7 cellular contexts compared by ENCODE assay signal in the genomic region with DNA sequence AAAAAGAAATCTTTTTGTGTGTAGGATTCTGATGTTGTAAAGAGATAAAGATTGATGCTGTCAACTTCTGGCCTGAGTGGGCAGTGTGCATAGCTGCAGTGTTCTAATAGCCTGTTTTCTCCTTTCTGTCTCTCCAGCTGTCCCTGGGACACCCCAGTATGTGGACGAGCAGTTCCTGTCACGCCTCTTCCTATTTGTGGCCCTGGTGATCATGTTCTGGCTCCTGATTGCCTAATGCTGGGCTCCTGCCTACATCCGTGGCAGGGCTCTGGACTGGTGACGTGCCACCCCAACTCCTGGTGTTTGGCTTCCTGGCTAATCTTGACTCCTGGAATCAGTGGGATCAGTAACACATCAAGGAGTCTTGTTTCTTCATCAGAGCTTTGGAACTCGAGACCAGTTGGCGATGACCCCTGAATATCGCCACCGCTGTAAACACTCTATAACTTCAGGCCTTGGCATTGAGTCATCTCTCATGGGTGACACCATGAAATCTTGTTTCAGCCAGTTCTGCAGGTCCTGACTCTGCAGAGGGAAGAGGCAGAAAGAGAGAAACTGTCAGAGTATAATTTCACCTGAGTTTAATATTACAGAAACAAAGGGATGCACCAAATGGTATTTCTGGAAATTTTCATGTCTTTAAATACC. TPM values are rescaled to one million over a fixed set of nuclear protein-coding genes. Genes with fewer than 3 reads are reported as not detected.
A peak's percentile ranks its signal among the peaks of the same experiment; 100 is the strongest.
DNase-seq lines count a peak whose midpoint lies in the region; ATAC-seq, FAIRE-seq and TF ChIP-seq lines count a peak whose summit lies in the region.
"Not testable (repeated sequence)": the region's sequence is repeated elsewhere in the genome, so short reads cannot be mapped to it uniquely, and the experiment has no call there.

No MANE protein-coding gene starts in this region.

- H3K4me1 Mint-ChIP-seq in activated CD8-positive, alpha-beta T cell treated with anti-CD3 and anti-CD28 coated beads, Interleukin-2, amount 10 ng/mL, durations not matched to agents 7 days and 5 days (ENCODE audit: low read depth), result not testable (repeated sequence)
- H3K4me1 Mint-ChIP-seq in nephron progenitor cell, result peaks cover 11% of the 10 kb centered on the region

- TF ChIP-seq POLR2A in GM12891 (IDR thresholded peaks at IDR 0.05; ENCODE audit: low read depth, low read length), result not testable (repeated sequence)

- H3K27ac Mint-ChIP-seq in activated CD8-positive, alpha-beta T cell treated with anti-CD3 and anti-CD28 coated beads, Interleukin-2, amount 10 ng/mL, durations not matched to agents 7 days and 5 days, result peak overlapping the region; percentile 25
- peak overlapping the region; percentile 71 for H3K27ac Mint-ChIP-seq in nephron progenitor cell

- not testable (repeated sequence) for H3K9me3 ChIP-seq in skeletal muscle tissue (ENCODE audit: control insufficient read depth in 3 of 3, low read length in 3 of 3)

- CTCF ChIA-PET in activated CD8-positive, alpha-beta T cell treated with anti-CD3 and anti-CD28 coated beads, Interleukin-2, amount 10 ng/mL, durations not matched to agents 7 days and 5 days (lab: Charles Lee), result not testable (repeated sequence)

- H3K9me3 Mint-ChIP-seq in activated CD8-positive, alpha-beta T cell treated with anti-CD3 and anti-CD28 coated beads, Interleukin-2, amount 10 ng/mL, durations not matched to agents 7 days and 5 days (ENCODE audit: insufficient read depth); nephron progenitor cell: not testable (repeated sequence)

- not testable (repeated sequence) for H3K4me3 Mint-ChIP-seq in activated CD8-positive, alpha-beta T cell treated with anti-CD3 and anti-CD28 coated beads, Interleukin-2, amount 10 ng/mL, durations not matched to agents 7 days and 5 days; nephron progenitor cell

- H3K4me1 ChIP-seq in skeletal muscle tissue (ENCODE audit: control insufficient read depth in 3 of 3, insufficient read depth in 3 of 3, low read length in 3 of 3), result peaks cover 3 to 35% (median 30%) of the 10 kb centered on the region in 3 donors

- not testable (repeated sequence) for H3K4me3 ChIP-seq in epithelial cell of esophagus (ENCODE audit: low read length); skeletal muscle tissue (ENCODE audit: low read length in 3 of 3)

- POLR2A ChIA-PET in activated CD8-positive, alpha-beta T cell treated with anti-CD3 and anti-CD28 coated beads, Interleukin-2, amount 10 ng/mL, durations not matched to agents 7 days and 5 days (lab: Charles Lee), result not testable (repeated sequence)

- H3K9ac ChIP-seq in skeletal muscle tissue (ENCODE audit: low read depth in 1 of 3, low read length in 3 of 3), result not testable (repeated sequence)

- DNase-seq in GM12891 (ENCODE audit: insufficient read length, low spot score); activated CD8-positive, alpha-beta T cell treated with anti-CD3 and anti-CD28 coated beads, Interleukin-2, amount 10 ng/mL, durations not matched to agents 7 days and 5 days; Right ventricle myocardium superior; left lobe of liver (ENCODE audit: low spot score); nephron progenitor cell: not testable (repeated sequence)
- DNase-seq in epithelial cell of esophagus (ENCODE audit: low read depth), result peak; percentile 47

- intact Hi-C loops in Right ventricle myocardium superior (cut with DNase I), result not testable (repeated sequence)

- not testable (repeated sequence) for TF ChIP-seq CTCF in epithelial cell of esophagus (IDR thresholded peaks at IDR 0.05; ENCODE audit: insufficient read depth, low read depth, low read length, missing control alignments); nephron progenitor cell (IDR thresholded peaks at IDR 0.05)

- peak overlapping the region; percentile 71 for H3K27ac ChIP-seq in skeletal muscle tissue (ENCODE audit: low read depth, low read length)

- peaks cover 18% of the 10 kb centered on the region for H3K36me3 Mint-ChIP-seq in activated CD8-positive, alpha-beta T cell treated with anti-CD3 and anti-CD28 coated beads, Interleukin-2, amount 10 ng/mL, durations not matched to agents 7 days and 5 days (ENCODE audit: low read depth)
- peaks cover 38% of the 10 kb centered on the region for H3K36me3 Mint-ChIP-seq in nephron progenitor cell (ENCODE audit: low read depth)

- peak; percentile 35 for FAIRE-seq in GM12891 (lab: Jason Lieb, UNC)

- H3K27me3 Mint-ChIP-seq in activated CD8-positive, alpha-beta T cell treated with anti-CD3 and anti-CD28 coated beads, Interleukin-2, amount 10 ng/mL, durations not matched to agents 7 days and 5 days (ENCODE audit: low read depth); nephron progenitor cell (ENCODE audit: low read depth, poor library complexity): not testable (repeated sequence)

- not testable (repeated sequence) for H3K27me3 ChIP-seq in skeletal muscle tissue (ENCODE audit: control insufficient read depth in 3 of 3, insufficient read depth in 3 of 3, low read length in 3 of 3)

- not testable (repeated sequence) for ATAC-seq in activated CD8-positive, alpha-beta T cell treated with anti-CD3 and anti-CD28 coated beads, Interleukin-2, amount 10 ng/mL, durations not matched to agents 7 days and 5 days
- ATAC-seq in Right ventricle myocardium superior (ENCODE audit: poor library complexity), result peak; percentile 55
- ATAC-seq in left lobe of liver, result peak; percentile 45

- peaks cover 5 to 21% (median 11%) of the 10 kb centered on the region in 3 donors for H3K36me3 ChIP-seq in skeletal muscle tissue (ENCODE audit: control insufficient read depth in 3 of 3, insufficient read depth in 3 of 3, low read length in 3 of 3)

RNA-seq across cellular contexts. Expression of a gene that starts 7.6 kb away (rescaled TPM):
- polyA plus RNA-seq in GM12891 (2012; ENCODE audit: low read depth, missing spikeins), result 15.7 TPM
- total RNA-seq in activated CD8-positive, alpha-beta T cell treated with anti-CD3 and anti-CD28 coated beads, Interleukin-2, amount 10 ng/mL, durations not matched to agents 7 days and 5 days, result 10 to 100 TPM; 42.7 to 44.3 TPM
- total RNA-seq in Right ventricle myocardium superior (8.5 TPM), left lobe of liver (7.3 TPM), skeletal muscle tissue (15.7 TPM)

RNA-seq across cellular contexts. Expression of a gene that starts 44.5 kb away (rescaled TPM):
- 14.4 TPM for polyA plus RNA-seq in GM12891 (2012; ENCODE audit: low read depth, missing spikeins)
- total RNA-seq in activated CD8-positive, alpha-beta T cell treated with anti-CD3 and anti-CD28 coated beads, Interleukin-2, amount 10 ng/mL, durations not matched to agents 7 days and 5 days, result 10 to 100 TPM; 17.7 to 18.1 TPM
- total RNA-seq in Right ventricle myocardium superior (17.7 TPM), left lobe of liver (33.5 TPM), skeletal muscle tissue (17.2 TPM)
